9 cellular contexts compared by ENCODE assay signal in genomic region chr11:128172046-128172878, GRCh38.
DNase-seq lines count a peak whose midpoint lies in the region; ATAC-seq and TF ChIP-seq lines count a peak whose summit lies in the region.
"Had no signal": no experiment of that assay in that cellular context is flagged by ENCODE, and none has a peak within 500 bp of the region (broad histone marks: within the 10 kb centered on the region; RNA-seq: fewer than 3 reads in every experiment).

No MANE protein-coding gene starts in this region.

- ATAC-seq in GM23338 (peak; percentile 77), heart right ventricle (peak in 7 of 8 donors; percentile 77 to 92 (median 87)), GM19467 (IDR thresholded peaks at IDR 0.05; ENCODE audit: unreplicated experiment) (no peak)

- H3K36me3 Mint-ChIP-seq in GM23338 (ENCODE audit: low read depth), result no peaks in the 10 kb centered on the region

- H3K27ac ChIP-seq in GM23338 (ENCODE audit: low read depth) (no peak overlapping the region), heart right ventricle (peak overlapping the region in 1 of 10 donors; percentile 16)

- peaks cover 4% of the 10 kb centered on the region; the same call in 1 of the 2 replicates for H3K9me2 ChIP-seq in GM23338 (ENCODE audit: insufficient read depth)

- no peaks in the 10 kb centered on the region for H3F3A ChIP-seq in GM23338 (replicated peaks; ENCODE audit: low read depth)

- peak overlapping the region; percentile 67 for H3K9ac ChIP-seq in adipocyte (ENCODE audit: low read length)

- WGBS in heart right ventricle, 2 donors, result 41% methylated on average over 4 of the region's 4 CpGs

- intact Hi-C loops in heart right ventricle (cut with DNase I), result loop anchor here (1.0 to 10.0 kb wide), 15 partner anchors 113 to 785 kb away; no protein-coding TSS in a partner anchor

- H3K4me3 ChIP-seq in GM23338 (no peak overlapping the region), adipocyte (ENCODE audit: low read length) (no peak overlapping the region), heart right ventricle (no peak overlapping the region)

- H3K36me3 ChIP-seq in GM23338 (ENCODE audit: insufficient read depth) (no peaks in the 10 kb centered on the region), adipocyte (ENCODE audit: control insufficient read depth, insufficient read depth, low read length, severe bottlenecking) (no peaks in the 10 kb centered on the region), heart right ventricle (no peaks in the 10 kb centered on the region)

- peaks cover 14% of the 10 kb centered on the region for H3K4me1 Mint-ChIP-seq in GM23338

- no peaks in the 10 kb centered on the region for H3K79me2 ChIP-seq in GM23338 (replicated peaks; ENCODE audit: insufficient read depth)

- H3K4me3 Mint-ChIP-seq in GM23338, result no peak overlapping the region
- H3K4me3 Mint-ChIP-seq: T-helper 1 cell treated with Interleukin-12 subunit alpha and Interleukin-12 subunit beta and Interleukin-4 antibody, amounts not matched to agents 30 μg/mL and 1 μg/mL, for 36 hours had no signal

- no peaks in the 10 kb centered on the region for H3K27me3 Mint-ChIP-seq in GM23338 (ENCODE audit: insufficient read depth, low read depth, poor library complexity)

- no peaks in the 10 kb centered on the region for H3K27me3 ChIP-seq in GM23338 (ENCODE audit: insufficient read depth)
- peaks cover 3% of the 10 kb centered on the region for H3K27me3 ChIP-seq in adipocyte (replicated peaks; ENCODE audit: control insufficient read depth, insufficient read depth, low read length)
- peaks cover 0 to 5% (median 0%) of the 10 kb centered on the region in 7 donors for H3K27me3 ChIP-seq in heart right ventricle

- no peaks in the 10 kb centered on the region for H3K9me3 Mint-ChIP-seq in GM23338
- H3K9me3 Mint-ChIP-seq: T-helper 1 cell treated with Interleukin-12 subunit alpha and Interleukin-12 subunit beta and Interleukin-4 antibody, amounts not matched to agents 30 μg/mL and 1 μg/mL, for 36 hours had no signal

- H2AFZ ChIP-seq in GM23338, result no peak overlapping the region

- H3K4me1 ChIP-seq in GM23338 (ENCODE audit: insufficient read depth) (peaks cover 9% of the 10 kb centered on the region; the same call in 1 of the 2 replicates), adipocyte (ENCODE audit: control insufficient read depth, insufficient read depth, low read length) (peaks cover 4% of the 10 kb centered on the region), heart right ventricle (peaks cover 0 to 13% (median 0%) of the 10 kb centered on the region in 9 donors)

- H3K27ac Mint-ChIP-seq in GM23338, result no peak overlapping the region
- H3K27ac Mint-ChIP-seq: T-helper 1 cell treated with Interleukin-12 subunit alpha and Interleukin-12 subunit beta and Interleukin-4 antibody, amounts not matched to agents 30 μg/mL and 1 μg/mL, for 36 hours had no signal

- no peaks in the 10 kb centered on the region for H4K20me1 ChIP-seq in GM23338 (replicated peaks; ENCODE audit: insufficient read depth)

- no peak overlapping the region for H3K4me2 ChIP-seq in GM23338

- H3K9me3 ChIP-seq in adipocyte (ENCODE audit: control insufficient read depth, low read length) (no peaks in the 10 kb centered on the region), heart right ventricle (no peaks in the 10 kb centered on the region)

- TF ChIP-seq CTCF in GM23338 (conservative IDR thresholded peaks at IDR 0.05; ENCODE audit: low read depth in 2 of 2) (peak; percentile 85 to 88), heart right ventricle (IDR thresholded peaks at IDR 0.05) (peak; percentile 59 to 89 (median 82))

- peak; percentile 79 for DNase-seq in COLO668 (lab: John Stamatoyannopoulos, UW; ENCODE audit: unreplicated experiment)
- DNase-seq in GM23338 (ENCODE audit: low spot score), result peak; percentile 90
- DNase-seq in NCI-H1092 (lab: John Stamatoyannopoulos, UW), result peak; percentile 63
- DNase-seq in SW480 (ENCODE audit: low spot score), result peak; percentile 61
- peak; percentile 95 for DNase-seq in adipocyte (ENCODE audit: low read depth)
- peak; percentile 73 to 87 for DNase-seq in heart right ventricle
- DNase-seq in retina, result peak; percentile 74

TF ChIP-seq in GM23338, 12 proteins besides CTCF, POLR2A, EP300 and RAD21:
- no peak for TF ChIP-seq JUNB (IDR thresholded peaks at IDR 0.05; ENCODE audit: unreplicated experiment)
